Comparison of ENCODE assay signal across 8 cellular contexts in genomic region chr19:29694669-29695627, GRCh38. TPM values are rescaled to one million over a fixed set of nuclear protein-coding genes. Genes with fewer than 3 reads are reported as not detected.
DNase-seq lines count a peak whose midpoint lies in the region; ATAC-seq, FAIRE-seq and TF ChIP-seq lines count a peak whose summit lies in the region.

No MANE protein-coding gene starts in this region.

- intact Hi-C loops in K562 (cut with micrococcal nuclease): loop anchor here (1.0 to 5.0 kb wide), 4 partner anchors 21 to 228 kb away; partner anchors contain the start of gene VSTM2B

- no peaks in the 10 kb centered on the region; the same call in 1 of the 2 replicates for H3K9me3 ChIP-seq in HAP-1
- peaks cover 6% of the 10 kb centered on the region for H3K9me3 ChIP-seq in K562 (replicated peaks; ENCODE audit: control insufficient read depth, insufficient read depth, low read depth, low read length)

- ATAC-seq in K562: peak; percentile 95
- no peak for ATAC-seq in HG03457 (IDR thresholded peaks at IDR 0.05; ENCODE audit: unreplicated experiment)

- H4K20me1 ChIP-seq in K562 (replicated peaks; ENCODE audit: control insufficient read depth, insufficient read depth, low read length): no peaks in the 10 kb centered on the region

- POLR2A ChIA-PET in K562 (lab: Yijun Ruan, JAX): interaction anchor here (0.6 to 0.7 kb wide), 2 partner anchors 29 to 105 kb away, joined by 3 read pairs; no protein-coding TSS in a partner anchor

- no peak overlapping the region for H3K9ac ChIP-seq in K562 (ENCODE audit: insufficient read depth in 1 of 2, low read depth in 2 of 2, low read length in 2 of 2)

- DNase-seq in GF-D8 (lab: John Stamatoyannopoulos, UW): peak; percentile 75
- peak; percentile 27 to 81 for DNase-seq in HAP-1 (ENCODE audit: low spot score in 2 of 2)
- peak; percentile 25 for DNase-seq in NCI-H1092 (lab: John Stamatoyannopoulos, UW)
- DNase-seq in UCSD-AML1 (lab: John Stamatoyannopoulos, UW; ENCODE audit: unreplicated experiment): peak; percentile 82
- peak; percentile 59 to 70 (median 68) for DNase-seq in K562 (ENCODE audit: extremely low read depth in 1 of 4, low spot score in 3 of 4)
- peak; percentile 36 for DNase-seq in iPS DF 4.7 (ENCODE audit: extremely low read depth, low spot score)
- DNase-seq in stimulated activated CD4-positive, alpha-beta T cell treated with anti-CD3 and anti-CD28 coated beads, Interleukin-12 subunit alpha, Interleukin-12 subunit beta, amount 100 ng/mL, for 48 hours (ENCODE audit: low read depth in 2 of 3, low spot score in 1 of 3): peak; percentile 69 to 77 (median 72)

- no TSS peak for BruUV-seq in K562 (replicated peaks; lab: Mats Ljungman, UMichigan)

- no peaks in the 10 kb centered on the region for H3K36me3 ChIP-seq in HAP-1 (replicated peaks)
- H3K36me3 ChIP-seq in K562 (ENCODE audit: control insufficient read depth, insufficient read depth, low read length): no peaks in the 10 kb centered on the region

- H3K27ac ChIP-seq in K562 (ENCODE audit: extremely low read depth, low read depth, low read length): no peak overlapping the region

- CTCF ChIA-PET in K562 (lab: Yijun Ruan, JAX; ENCODE audit: low intra/inter-chr PET ratio): interaction anchor here (0.6 kb wide), 1 partner anchor 20 kb away, joined by 3 read pairs; no protein-coding TSS in a partner anchor

- TF ChIP-seq CTCF in K562 (IDR thresholded peaks at IDR 0.05 in 2 of 3, conservative IDR thresholded peaks at IDR 0.05 in 1 of 3; ENCODE audit: insufficient read depth in 2 of 3, low read depth in 1 of 3, low read length in 3 of 3): peak; percentile 77 to 82 (median 78)

- no peak overlapping the region for H2AFZ ChIP-seq in K562 (ENCODE audit: low read depth, low read length)

- no peaks in the 10 kb centered on the region for H3K4me1 ChIP-seq in HAP-1
- peaks cover 5 to 6% of the 10 kb centered on the region in 2 experiments; a peak in 3 of 5 replicates for H3K4me1 ChIP-seq in K562 (replicated peaks in 1 of 2; ENCODE audit: control insufficient read depth in 2 of 2, insufficient read depth in 2 of 2, low read length in 2 of 2)

- no peak for TF ChIP-seq POLR2A in K562 (conservative IDR thresholded peaks at IDR 0.05)

- peak; percentile 53 to 75 for TF ChIP-seq RAD21 in K562 (CRISPR knock-in tag; conservative IDR thresholded peaks at IDR 0.05 in 1 of 2, IDR thresholded peaks at IDR 0.05 in 1 of 2)

- no peak for TF ChIP-seq EP300 in K562 (IDR thresholded peaks at IDR 0.05; ENCODE audit: low read length)

- FAIRE-seq in K562 (lab: Jason Lieb, UNC): no peak

- H3K79me2 ChIP-seq in K562 (ENCODE audit: control insufficient read depth, insufficient read depth, low read length): no peaks in the 10 kb centered on the region

- in situ Hi-C loops in HAP-1 (cut with MboI; ENCODE audit: low sequenced_read_pairs): loop anchor here (25.0 kb wide), 1 partner anchor 483 kb away; the partner anchor contains the start of gene UQCRFS1
- in situ Hi-C loops in K562 (cut with MboI): loop anchor here (5.0 kb wide), 1 partner anchor 88 kb away; the partner anchor contains the start of gene POP4

- H3K27me3 ChIP-seq in HAP-1 (ENCODE audit: low read depth) (no peaks in the 10 kb centered on the region), K562 (ENCODE audit: control insufficient read depth in 2 of 2, insufficient read depth in 2 of 2, low read length in 2 of 2) (no peaks in the 10 kb centered on the region)

- H3K4me3 ChIP-seq in HAP-1 (no peak overlapping the region), K562 (no peak overlapping the region)

- WGBS in K562 (ENCODE audit: insufficient coverage, low coverage, missing lambda C conversion rate): 33% methylated on average over 19 of the region's 19 CpGs

- no peaks in the 10 kb centered on the region for H3K9me1 ChIP-seq in K562 (ENCODE audit: control insufficient read depth, insufficient read depth, low read length)

- H3K4me2 ChIP-seq in K562 (ENCODE audit: insufficient read depth, low read length): no peak overlapping the region

TF ChIP-seq in K562, 482 proteins besides CTCF, POLR2A, EP300 and RAD21 (continues in another document):
- TF ChIP-seq ZNF511 (CRISPR knock-in tag; IDR thresholded peaks at IDR 0.05) (no peak), NCOA1 (IDR thresholded peaks at IDR 0.05; ENCODE audit: low read depth) (no peak), ELF1 (tag; IDR thresholded peaks at IDR 0.05) (no peak), SMAD1 (IDR thresholded peaks at IDR 0.05; ENCODE audit: low read depth, low read length, partially characterized antibody) (no peak), CBX5 (IDR thresholded peaks at IDR 0.05; ENCODE audit: borderline replicate concordance, low read depth) (no peak), BACH1 (tag; IDR thresholded peaks at IDR 0.05) (no peak), RBM39 (optimal IDR thresholded peaks at IDR 0.05; ENCODE audit: low read depth, low read length) (no peak), RB1 (IDR thresholded peaks at IDR 0.05; ENCODE audit: low read depth) (peak; percentile 33; the same call in 1 of the 2 replicates)
- TF ChIP-seq, protein P1, sequence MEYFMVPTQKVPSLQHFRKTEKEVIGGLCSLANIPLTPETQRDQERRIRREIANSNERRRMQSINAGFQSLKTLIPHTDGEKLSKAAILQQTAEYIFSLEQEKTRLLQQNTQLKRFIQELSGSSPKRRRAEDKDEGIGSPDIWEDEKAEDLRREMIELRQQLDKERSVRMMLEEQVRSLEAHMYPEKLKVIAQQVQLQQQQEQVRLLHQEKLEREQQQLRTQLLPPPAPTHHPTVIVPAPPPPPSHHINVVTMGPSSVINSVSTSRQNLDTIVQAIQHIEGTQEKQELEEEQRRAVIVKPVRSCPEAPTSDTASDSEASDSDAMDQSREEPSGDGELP (CRISPR knock-in tag; IDR thresholded peaks at IDR 0.05; ENCODE audit: borderline replicate concordance): peak; percentile 33; the same call in 1 of the 2 replicates
- TF ChIP-seq, protein P2, sequence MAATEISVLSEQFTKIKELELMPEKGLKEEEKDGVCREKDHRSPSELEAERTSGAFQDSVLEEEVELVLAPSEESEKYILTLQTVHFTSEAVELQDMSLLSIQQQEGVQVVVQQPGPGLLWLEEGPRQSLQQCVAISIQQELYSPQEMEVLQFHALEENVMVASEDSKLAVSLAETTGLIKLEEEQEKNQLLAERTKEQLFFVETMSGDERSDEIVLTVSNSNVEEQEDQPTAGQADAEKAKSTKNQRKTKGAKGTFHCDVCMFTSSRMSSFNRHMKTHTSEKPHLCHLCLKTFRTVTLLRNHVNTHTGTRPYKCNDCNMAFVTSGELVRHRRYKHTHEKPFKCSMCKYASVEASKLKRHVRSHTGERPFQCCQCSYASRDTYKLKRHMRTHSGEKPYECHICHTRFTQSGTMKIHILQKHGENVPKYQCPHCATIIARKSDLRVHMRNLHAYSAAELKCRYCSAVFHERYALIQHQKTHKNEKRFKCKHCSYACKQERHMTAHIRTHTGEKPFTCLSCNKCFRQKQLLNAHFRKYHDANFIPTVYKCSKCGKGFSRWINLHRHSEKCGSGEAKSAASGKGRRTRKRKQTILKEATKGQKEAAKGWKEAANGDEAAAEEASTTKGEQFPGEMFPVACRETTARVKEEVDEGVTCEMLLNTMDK (IDR thresholded peaks at IDR 0.05; ENCODE audit: borderline replicate concordance, insufficient read depth, low read depth, low read length, poor library complexity, severe bottlenecking): peak; percentile 87

RNA-seq across cellular contexts. Expression of gene C19orf12, which starts 20.1 kb away (rescaled TPM):
- 15.4 and 23.3 TPM in 2 replicates for total RNA-seq in K562 (2011; cell fraction: chromatin; rRNA removed; ENCODE audit: low replicate concordance)
- total RNA-seq in K562 (2011; cell fraction: nucleolus; rRNA removed): 12.6 and 12.8 TPM in 2 replicates
- total RNA-seq in K562 (2011; cell fraction: nucleoplasm; rRNA removed): 14.1 and 15.2 TPM in 2 replicates
- total RNA-seq in K562 (2014; rRNA removed) (10.2 and 13.1 TPM in 2 replicates), K562 (2014; rRNA removed; fragmentation: Illumina TruSeq; extraction: Trizol) (6.8 TPM in 2 replicates), K562 (2015; rRNA removed; fragmentation: Illumina TruSeq; extraction: Trizol) (10.1 and 11.3 TPM in 2 replicates), K562 (2021) (11.7 and 14.5 TPM in 2 replicates)
- polyA plus RNA-seq in K562 (2011; rRNA removed) (10.3 and 12.9 TPM in 2 replicates), K562 (2014; fragmentation: Illumina TruSeq; extraction: Trizol) (9.8 and 11.4 TPM in 2 replicates), K562 (2014; fragmentation: Nextera tagmentation; extraction: Ambion mirVana) (1 to 10 TPM; 1.9 to 2.8 TPM), K562 (2014; rRNA removed) (13.1 and 16.5 TPM in 2 replicates)
- 9.3 and 14.0 TPM in 2 replicates for polyA plus RNA-seq in K562 (2011; cell fraction: cytosol; rRNA removed)
- 11.9 and 16.5 TPM in 2 replicates for polyA plus RNA-seq in K562 (2011; cell fraction: nucleus; rRNA removed)
- polyA plus RNA-seq in K562 (2012): 11.1 and 15.6 TPM in 2 replicates
- polyA minus RNA-seq in K562 (2011; rRNA and poly(A)+ RNA removed): 3.7 and 4.0 TPM in 2 replicates
- 2.9 and 4.1 TPM in 2 replicates for polyA minus RNA-seq in K562 (2011; cell fraction: cytosol; rRNA and poly(A)+ RNA removed)
- polyA minus RNA-seq in K562 (2011; cell fraction: nucleus; rRNA and poly(A)+ RNA removed): 3.2 and 3.6 TPM in 2 replicates

RNA-seq across cellular contexts. Expression of gene PLEKHF1, which starts 29.7 kb away (rescaled TPM):
- total RNA-seq in K562 (2011; cell fraction: chromatin; rRNA removed; ENCODE audit: low replicate concordance): 3.5 and 12.3 TPM in 2 replicates
- total RNA-seq in K562 (2011; cell fraction: nucleolus; rRNA removed): 17.3 and 17.5 TPM in 2 replicates
- 7.9 and 9.0 TPM in 2 replicates for total RNA-seq in K562 (2011; cell fraction: nucleoplasm; rRNA removed)
- total RNA-seq in K562 (2014; rRNA removed) (13.4 and 18.5 TPM in 2 replicates), K562 (2014; rRNA removed; fragmentation: Illumina TruSeq; extraction: Trizol) (1.2 TPM in 2 replicates), K562 (2015; rRNA removed; fragmentation: Illumina TruSeq; extraction: Trizol) (5.0 and 5.6 TPM in 2 replicates), K562 (2021) (12.7 and 15.1 TPM in 2 replicates)
- polyA plus RNA-seq in K562 (2011; rRNA removed) (2.9 and 5.2 TPM in 2 replicates), K562 (2014; fragmentation: Illumina TruSeq; extraction: Trizol) (2.3 and 4.6 TPM in 2 replicates), K562 (2014; fragmentation: Nextera tagmentation; extraction: Ambion mirVana) (under 1 TPM in 1 of 2 experiments, not detected in 1; 0.07 TPM), K562 (2014; rRNA removed) (11.0 and 12.0 TPM in 2 replicates)
- 6.8 and 18.1 TPM in 2 replicates for polyA plus RNA-seq in K562 (2011; cell fraction: cytosol; rRNA removed)
- 5.6 and 9.4 TPM in 2 replicates for polyA plus RNA-seq in K562 (2011; cell fraction: nucleus; rRNA removed)
- polyA plus RNA-seq in K562 (2012): 9.9 and 29.3 TPM in 2 replicates
- 1.9 and 2.0 TPM in 2 replicates for polyA minus RNA-seq in K562 (2011; rRNA and poly(A)+ RNA removed)
- 5.2 and 6.2 TPM in 2 replicates for polyA minus RNA-seq in K562 (2011; cell fraction: cytosol; rRNA and poly(A)+ RNA removed)
- polyA minus RNA-seq in K562 (2011; cell fraction: nucleus; rRNA and poly(A)+ RNA removed): 6.5 and 7.6 TPM in 2 replicates

Comparison
In these comparisons a context has a peak if more than half of its experiments do, and no peak if none do; other contexts are left out.
1. DNase-seq: peak in every context shown above with its lines; median percentile 82 in UCSD-AML1; 75 in GF-D8; 72 in stimulated activated CD4-positive, alpha-beta T cell treated with anti-CD3 and anti-CD28 coated beads, Interleukin-12 subunit alpha, Interleukin-12 subunit beta, amount 100 ng/mL, for 48 hours; 68 in K562; 54 in HAP-1; 36 in iPS DF 4.7; 25 in NCI-H1092.